In genomic region chr1:55816456-55816794, GRCh38 we compare ENCODE assay signal across 14 cellular contexts.
DNase-seq lines count a peak whose midpoint lies in the region; ATAC-seq and FAIRE-seq lines count a peak whose summit lies in the region.
"Had no signal": no experiment of that assay in that cellular context is flagged by ENCODE, and none has a peak within 500 bp of the region (broad histone marks: within the 10 kb centered on the region; RNA-seq: fewer than 3 reads in every experiment).

No MANE protein-coding gene starts in this region.

- no peak for DNase-seq in activated naive CD4-positive, alpha-beta T cell treated with anti-CD3 and anti-CD28 coated beads, Interleukin-2, amount 50 U/mL, for 72 hours (ENCODE audit: low spot score in 2 of 2)
- no peak for DNase-seq in activated naive CD4-positive, alpha-beta T cell treated with anti-CD3 and anti-CD28 coated beads for 36 hours
- DNase-seq in RPMI8226, result peak; percentile 28
- peak; percentile 25 for DNase-seq in glomerular visceral epithelial cell (ENCODE audit: extremely low spot score)
- no peak for DNase-seq in stimulated activated naive CD8-positive, alpha-beta T cell treated with anti-CD3 and anti-CD28 coated beads, Interleukin-15, Interleukin-2, amounts not matched to agents 100 U/mL and 50 U/mL, for 24 hours
- no peak for DNase-seq in T-helper 2 cell
- DNase-seq in activated T-cell treated with anti-CD3 and anti-CD28 coated beads, Interleukin-2, amount 50 U/mL, for 48 hours, result no peak
- no peak for DNase-seq in HTR-8/SVneo (ENCODE audit: insufficient read length, low spot score)
- DNase-seq: amygdala; effector memory CD4-positive, alpha-beta T cell; NK-92 treated with Interleukin-12 subunit alpha and Interleukin-12 subunit beta, amount 100 ng/mL, for 24 hours; T-helper 1 cell; upper lobe of left lung had no signal

- intact Hi-C loops in activated naive CD4-positive, alpha-beta T cell treated with anti-CD3 and anti-CD28 coated beads for 36 hours (cut with micrococcal nuclease), result no loop called here

- H3K4me1 Mint-ChIP-seq in activated naive CD4-positive, alpha-beta T cell treated with anti-CD3 and anti-CD28 coated beads for 36 hours (ENCODE audit: low read depth), result no peaks in the 10 kb centered on the region

- H3K36me3 Mint-ChIP-seq in activated naive CD4-positive, alpha-beta T cell treated with anti-CD3 and anti-CD28 coated beads, Interleukin-2, amount 50 U/mL, for 72 hours, result no peaks in the 10 kb centered on the region
- no peaks in the 10 kb centered on the region for H3K36me3 Mint-ChIP-seq in activated naive CD4-positive, alpha-beta T cell treated with anti-CD3 and anti-CD28 coated beads for 36 hours (ENCODE audit: low read depth)

- FAIRE-seq in HTR-8/SVneo (lab: Jason Lieb, UNC), result no peak
- FAIRE-seq: G401.6 had no signal

- CTCF ChIA-PET in activated naive CD4-positive, alpha-beta T cell treated with anti-CD3 and anti-CD28 coated beads for 36 hours (lab: Charles Lee), result no interaction called here

- H3K27ac Mint-ChIP-seq in activated naive CD4-positive, alpha-beta T cell treated with anti-CD3 and anti-CD28 coated beads, Interleukin-2, amount 50 U/mL, for 72 hours, result no peak overlapping the region
- H3K27ac Mint-ChIP-seq in activated naive CD4-positive, alpha-beta T cell treated with anti-CD3 and anti-CD28 coated beads for 36 hours, result no peak overlapping the region

- H3K9me3 Mint-ChIP-seq in activated naive CD4-positive, alpha-beta T cell treated with anti-CD3 and anti-CD28 coated beads, Interleukin-2, amount 50 U/mL, for 72 hours, result no peaks in the 10 kb centered on the region
- no peaks in the 10 kb centered on the region for H3K9me3 Mint-ChIP-seq in activated naive CD4-positive, alpha-beta T cell treated with anti-CD3 and anti-CD28 coated beads for 36 hours

- H3K4me3 Mint-ChIP-seq in activated naive CD4-positive, alpha-beta T cell treated with anti-CD3 and anti-CD28 coated beads for 36 hours, result no peak overlapping the region

- peak; percentile 51 to 64 for ATAC-seq in activated naive CD4-positive, alpha-beta T cell treated with anti-CD3 and anti-CD28 coated beads, Interleukin-2, amount 50 U/mL, for 72 hours
- peak; percentile 43 for ATAC-seq in stimulated activated naive CD8-positive, alpha-beta T cell treated with anti-CD3 and anti-CD28 coated beads, Interleukin-15, Interleukin-2, amounts not matched to agents 100 U/mL and 50 U/mL, for 24 hours

- H3K27me3 Mint-ChIP-seq in activated naive CD4-positive, alpha-beta T cell treated with anti-CD3 and anti-CD28 coated beads for 36 hours (ENCODE audit: low read depth), result peaks cover 2% of the 10 kb centered on the region

Comparison
In these comparisons a context has a peak if more than half of its experiments do, and no peak if none do; other contexts are left out.
1. DNase-seq: peak in RPMI8226 (single experiment) and glomerular visceral epithelial cell (single experiment); none in activated naive CD4-positive, alpha-beta T cell treated with anti-CD3 and anti-CD28 coated beads, Interleukin-2, amount 50 U/mL, for 72 hours (0 of 2), activated naive CD4-positive, alpha-beta T cell treated with anti-CD3 and anti-CD28 coated beads for 36 hours (single experiment), stimulated activated naive CD8-positive, alpha-beta T cell treated with anti-CD3 and anti-CD28 coated beads, Interleukin-15, Interleukin-2, amounts not matched to agents 100 U/mL and 50 U/mL, for 24 hours (single experiment), T-helper 2 cell (0 of 5), activated T-cell treated with anti-CD3 and anti-CD28 coated beads, Interleukin-2, amount 50 U/mL, for 48 hours (0 of 2) and HTR-8/SVneo (single experiment).